In the genomic region with DNA sequence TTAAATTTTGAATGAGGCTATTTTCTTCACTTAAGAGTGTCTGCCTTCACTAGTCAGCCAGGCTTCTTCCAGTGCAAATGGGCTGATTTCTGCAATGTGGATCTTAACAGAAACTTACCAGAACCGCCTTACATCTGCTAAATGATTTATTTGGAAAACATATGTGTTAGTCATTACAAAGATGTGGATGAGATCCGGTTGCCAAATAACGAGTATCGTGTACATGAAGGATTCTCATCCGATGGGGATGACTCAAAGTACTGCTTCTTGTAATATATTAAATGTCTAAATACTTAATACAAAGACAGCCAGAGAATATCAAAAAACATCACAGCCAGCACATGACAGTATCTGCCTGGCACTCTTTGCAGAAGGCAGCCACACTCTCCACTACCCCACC, we compare ENCODE assay signal across 16 cellular contexts.
DNase-seq lines count a peak whose midpoint lies in the region; ATAC-seq, FAIRE-seq and TF ChIP-seq lines count a peak whose summit lies in the region.
"Had no signal": no experiment of that assay in that cellular context is flagged by ENCODE, and none has a peak within 500 bp of the region (broad histone marks: within the 10 kb centered on the region; RNA-seq: fewer than 3 reads in every experiment).

No MANE protein-coding gene starts in this region.

- no peak overlapping the region for H3K23ac ChIP-seq in mesenchymal stem cell (ENCODE audit: low read length in 2 of 2)

- TF ChIP-seq EP300 in HepG2 (IDR thresholded peaks at IDR 0.05; ENCODE audit: low read depth in 2 of 2, low read length in 2 of 2) (no peak), HepG2 (CRISPR knock-in tag; IDR thresholded peaks at IDR 0.05; ENCODE audit: borderline replicate concordance) (no peak)

- in situ Hi-C loops in HepG2 (cut with HindIII; ENCODE audit: extremely low pct_ligation_motif_present, low pct_unique_long_range_greater_than_20kb), result no loop called here

- H2AFZ ChIP-seq in mesenchymal stem cell (ENCODE audit: low read depth, low read length) (no peak overlapping the region), HepG2 (ENCODE audit: low read length) (no peak overlapping the region)

- H3K4me3 ChIP-seq in mesenchymal stem cell (ENCODE audit: insufficient read depth in 1 of 2, low read depth in 1 of 2, low read length in 2 of 2), result no peak overlapping the region
- no peak overlapping the region for H3K4me3 ChIP-seq in HepG2 (replicated peaks in 1 of 3; ENCODE audit: insufficient read depth in 1 of 3, low read depth in 2 of 3, low read length in 3 of 3)
- H3K4me3 ChIP-seq: BLaER1 treated with 17β-estradiol and CSF1 and Interleukin-3, amounts not matched to agents 10 nM and 100 nM had no signal

- H2AK5ac ChIP-seq in mesenchymal stem cell (ENCODE audit: low read length, severe bottlenecking), result no peak overlapping the region

- H2BK120ac ChIP-seq in mesenchymal stem cell (ENCODE audit: low read depth, low read length), result no peak overlapping the region

- intact Hi-C loops in cardiac septum (cut with DNase I) (no loop called here), left cardiac atrium (cut with DNase I) (no loop called here), HepG2 (cut with micrococcal nuclease; ENCODE audit: unreplicated experiment) (no loop called here)

- no peaks in the 10 kb centered on the region for H3K79me1 ChIP-seq in mesenchymal stem cell (replicated peaks; ENCODE audit: low read length, poor library complexity, severe bottlenecking)

- H3K9ac ChIP-seq in mesenchymal stem cell (ENCODE audit: low read length), result peak overlapping the region; percentile 29
- H3K9ac ChIP-seq in HepG2 (ENCODE audit: insufficient read depth, low read depth, low read length), result no peak overlapping the region
- H3K9ac ChIP-seq: BLaER1 treated with 17β-estradiol and CSF1 and Interleukin-3, amounts not matched to agents 10 nM and 100 nM; KMS-11 had no signal

- H3K27ac ChIP-seq in mesenchymal stem cell (ENCODE audit: low read length, poor library complexity, severe bottlenecking) (no peak overlapping the region), HepG2 (ENCODE audit: extremely low read length, insufficient read depth, low read length) (no peak overlapping the region)
- H3K27ac ChIP-seq: 22Rv1, KMS-11 had no signal

- TF ChIP-seq POLR2A in HepG2 (IDR thresholded peaks at IDR 0.05; ENCODE audit: insufficient read depth in 1 of 2, low read depth in 2 of 2, low read length in 2 of 2), result no peak

- POLR2A ChIA-PET in HepG2 (lab: Yijun Ruan, JAX), result no interaction called here

- H2BK5ac ChIP-seq in mesenchymal stem cell (ENCODE audit: low read depth, low read length, poor library complexity, severe bottlenecking), result no peak overlapping the region

- H3K14ac ChIP-seq in mesenchymal stem cell (ENCODE audit: low read length in 2 of 2), result no peak overlapping the region

- no peak overlapping the region for H4K91ac ChIP-seq in mesenchymal stem cell (ENCODE audit: low read length)

- H3K4me2 ChIP-seq in mesenchymal stem cell (ENCODE audit: low read length, poor library complexity, severe bottlenecking) (no peak overlapping the region), HepG2 (ENCODE audit: low read depth, low read length) (no peak overlapping the region)
- H3K4me2 ChIP-seq: KMS-11 had no signal

- WGBS in mesenchymal stem cell, result no CpG with 5 or more reads among the region's 5 CpGs
- WGBS in HepG2 (ENCODE audit: low lambda C conversion rate), result 67% methylated on average over 5 of the region's 5 CpGs

- no peak overlapping the region for H2BK12ac ChIP-seq in mesenchymal stem cell (ENCODE audit: low read length in 2 of 2)

- H3K4ac ChIP-seq in mesenchymal stem cell (ENCODE audit: low read depth in 1 of 2, low read length in 2 of 2), result no peak overlapping the region

- peak; percentile 10 for DNase-seq in cardiac septum (ENCODE audit: low spot score)
- DNase-seq in left cardiac atrium, result no peak
- peak; percentile 69 for DNase-seq in amniotic epithelial cell (ENCODE audit: low read depth)
- peak; percentile 28 for DNase-seq in mesenchymal stem cell
- DNase-seq in activated CD4-positive, alpha-beta T cell treated with anti-CD3 and anti-CD28 coated beads, Interleukin-2, amount 50 U/mL, for 1 hour, result no peak
- DNase-seq in HepG2 (ENCODE audit: low spot score), result no peak
- DNase-seq: Calu3; CD4-positive, CD25-positive, alpha-beta regulatory T cell; DMS 273 treated with DMSO at 0.1 percent for 48 hours had no signal

- no peak for ATAC-seq in left cardiac atrium
- no peak for ATAC-seq in HG03196 (IDR thresholded peaks at IDR 0.05; ENCODE audit: unreplicated experiment)
- ATAC-seq in HepG2, result no peak
- ATAC-seq: HCT116 had no signal

- no peak for TF ChIP-seq CTCF in HepG2 (CRISPR knock-in tag; IDR thresholded peaks at IDR 0.05)

- H3K79me2 ChIP-seq in HepG2 (ENCODE audit: insufficient read depth, low read length), result no peaks in the 10 kb centered on the region

- no peaks in the 10 kb centered on the region for H4K20me1 ChIP-seq in HepG2 (ENCODE audit: insufficient read depth, low read length)
- H4K20me1 ChIP-seq: BLaER1 treated with 17β-estradiol and CSF1 and Interleukin-3, amounts not matched to agents 10 nM and 100 nM had no signal

- H3K27me3 ChIP-seq in mesenchymal stem cell (ENCODE audit: control insufficient read depth in 1 of 2, insufficient read depth in 1 of 2, low read length in 2 of 2) (peaks cover 13 to 39% of the 10 kb centered on the region in 2 experiments), HepG2 (ENCODE audit: control insufficient read depth in 1 of 2, insufficient read depth in 2 of 2, low read length in 2 of 2) (peaks cover 0 to 8% of the 10 kb centered on the region in 2 experiments; a peak in 2 of 5 replicates)
- H3K27me3 ChIP-seq: BLaER1 treated with 17β-estradiol and CSF1 and Interleukin-3, amounts not matched to agents 10 nM and 100 nM had no signal

- peaks cover 6% of the 10 kb centered on the region for H3K4me1 ChIP-seq in mesenchymal stem cell (ENCODE audit: control insufficient read depth, insufficient read depth, low read depth, low read length)
- no peaks in the 10 kb centered on the region for H3K4me1 ChIP-seq in HepG2 (ENCODE audit: insufficient read depth, low read length)

- no peak overlapping the region for H3K18ac ChIP-seq in mesenchymal stem cell (ENCODE audit: low read depth in 1 of 2, low read length in 2 of 2)

- BruUV-seq in HepG2 (replicated peaks; lab: Mats Ljungman, UMichigan), result no TSS peak

- no peak for FAIRE-seq in HepG2 (lab: Jason Lieb, UNC)
- FAIRE-seq: GM18507, H54 had no signal

- no peak overlapping the region for H2BK15ac ChIP-seq in mesenchymal stem cell (ENCODE audit: low read depth, poor library complexity, severe bottlenecking)

- CTCF ChIA-PET in HepG2 (lab: Yijun Ruan, JAX; ENCODE audit: low intra/inter-chr PET ratio, low total read pairs), result no interaction called here

- H4K8ac ChIP-seq in mesenchymal stem cell (ENCODE audit: low read length), result no peak overlapping the region

- H3K36me3 ChIP-seq in mesenchymal stem cell (ENCODE audit: control insufficient read depth in 1 of 2, insufficient read depth in 2 of 2, low read depth in 1 of 2, low read length in 2 of 2) (no peaks in the 10 kb centered on the region), HepG2 (replicated peaks in 1 of 2; ENCODE audit: control insufficient read depth in 1 of 2, insufficient read depth in 2 of 2, low read length in 2 of 2) (no peaks in the 10 kb centered on the region)
- H3K36me3 ChIP-seq: BLaER1 treated with 17β-estradiol and CSF1 and Interleukin-3, amounts not matched to agents 10 nM and 100 nM had no signal

- no peak for TF ChIP-seq RAD21 in HepG2 (CRISPR knock-in tag; IDR thresholded peaks at IDR 0.05)

- H3K9me3 ChIP-seq in mesenchymal stem cell (ENCODE audit: control insufficient read depth, low read length) (no peaks in the 10 kb centered on the region), HepG2 (ENCODE audit: low read length) (no peaks in the 10 kb centered on the region)
- H3K9me3 ChIP-seq: BLaER1 treated with 17β-estradiol and CSF1 and Interleukin-3, amounts not matched to agents 10 nM and 100 nM had no signal

TF ChIP-seq in HepG2, 621 proteins besides CTCF, POLR2A, EP300 and RAD21:
- no peak for TF ChIP-seq ZNF879 (CRISPR knock-in tag; IDR thresholded peaks at IDR 0.05)
- no peak for TF ChIP-seq RARA (CRISPR knock-in tag; IDR thresholded peaks at IDR 0.05)
- TF ChIP-seq SP140L (CRISPR knock-in tag; IDR thresholded peaks at IDR 0.05; ENCODE audit: borderline replicate concordance), result no peak
- TF ChIP-seq SYNCRIP (IDR thresholded peaks at IDR 0.05; ENCODE audit: insufficient read depth, low read depth, low read length), result no peak
- no peak for TF ChIP-seq ZZZ3 (CRISPR knock-in tag; IDR thresholded peaks at IDR 0.05; ENCODE audit: borderline replicate concordance)
- no peak for TF ChIP-seq ZNF33B (CRISPR knock-in tag; IDR thresholded peaks at IDR 0.05)

Comparison
In these comparisons a context has a peak if more than half of its experiments do, and no peak if none do; other contexts are left out.
1. DNase-seq: peak in cardiac septum (single experiment), amniotic epithelial cell (single experiment) and mesenchymal stem cell (single experiment); none in left cardiac atrium (single experiment), activated CD4-positive, alpha-beta T cell treated with anti-CD3 and anti-CD28 coated beads, Interleukin-2, amount 50 U/mL, for 1 hour (single experiment) and HepG2 (single experiment).